Comparison of ENCODE assay signal across 1 cellular context in the genomic region with DNA sequence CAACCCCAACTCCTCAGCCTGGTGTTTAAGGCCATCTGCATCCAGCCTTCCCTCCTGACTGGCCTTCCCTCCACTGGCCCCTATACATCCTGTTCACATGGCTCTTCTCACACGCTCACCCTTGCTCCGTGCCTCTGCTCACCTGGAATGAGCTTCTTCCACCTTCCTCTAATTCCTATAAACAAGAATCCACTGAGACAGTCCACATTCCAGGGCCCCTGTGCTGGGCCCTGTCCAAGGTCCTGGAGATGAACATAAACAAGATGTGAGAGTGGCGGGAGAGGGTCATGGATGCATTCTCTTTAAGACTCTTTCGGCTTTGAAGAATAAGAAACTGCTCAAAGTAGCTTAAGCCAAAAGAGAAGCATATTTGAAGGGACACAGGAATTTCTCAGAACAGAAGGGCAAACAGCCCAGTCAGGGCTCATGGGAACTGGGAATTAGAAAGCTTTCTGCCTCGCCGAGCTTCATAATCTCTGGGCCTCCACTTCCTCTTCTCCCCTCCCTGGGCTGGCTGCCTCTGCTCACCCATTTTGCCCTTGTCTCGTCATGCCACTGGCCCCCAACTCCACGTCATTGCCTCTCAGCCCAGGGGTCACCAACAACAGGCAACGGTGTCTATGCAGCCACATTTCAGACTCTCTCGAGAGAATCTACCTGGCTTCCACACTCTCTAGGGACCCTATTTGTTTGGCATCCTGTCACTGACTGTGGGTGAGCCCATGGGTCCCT.
A peak's percentile ranks its signal among the peaks of the same experiment; 100 is the strongest.
TF ChIP-seq lines count a peak whose summit lies in the region.

No MANE protein-coding gene starts in this region.

TF ChIP-seq in HepG2, 621 proteins besides CTCF, POLR2A, EP300 and RAD21 (continued from another document and continues in another):
- TF ChIP-seq, protein P1, sequence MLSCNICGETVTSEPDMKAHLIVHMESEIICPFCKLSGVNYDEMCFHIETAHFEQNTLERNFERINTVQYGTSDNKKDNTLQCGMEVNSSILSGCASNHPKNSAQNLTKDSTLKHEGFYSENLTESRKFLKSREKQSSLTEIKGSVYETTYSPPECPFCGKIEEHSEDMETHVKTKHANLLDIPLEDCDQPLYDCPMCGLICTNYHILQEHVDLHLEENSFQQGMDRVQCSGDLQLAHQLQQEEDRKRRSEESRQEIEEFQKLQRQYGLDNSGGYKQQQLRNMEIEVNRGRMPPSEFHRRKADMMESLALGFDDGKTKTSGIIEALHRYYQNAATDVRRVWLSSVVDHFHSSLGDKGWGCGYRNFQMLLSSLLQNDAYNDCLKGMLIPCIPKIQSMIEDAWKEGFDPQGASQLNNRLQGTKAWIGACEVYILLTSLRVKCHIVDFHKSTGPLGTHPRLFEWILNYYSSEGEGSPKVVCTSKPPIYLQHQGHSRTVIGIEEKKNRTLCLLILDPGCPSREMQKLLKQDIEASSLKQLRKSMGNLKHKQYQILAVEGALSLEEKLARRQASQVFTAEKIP (CRISPR knock-in tag; IDR thresholded peaks at IDR 0.05; ENCODE audit: borderline replicate concordance): no peak
- TF ChIP-seq ZNF121 (CRISPR knock-in tag; IDR thresholded peaks at IDR 0.05): no peak
- TF ChIP-seq ZNF607 (CRISPR knock-in tag; IDR thresholded peaks at IDR 0.05; ENCODE audit: borderline replicate concordance): peak; percentile 86; the same call in 1 of the 2 replicates
- TF ChIP-seq HCFC1 (IDR thresholded peaks at IDR 0.05; ENCODE audit: low read depth, low read length): no peak
- TF ChIP-seq CREBL2 (CRISPR knock-in tag; IDR thresholded peaks at IDR 0.05; ENCODE audit: borderline replicate concordance): no peak
- no peak for TF ChIP-seq ZNF598 (CRISPR knock-in tag; IDR thresholded peaks at IDR 0.05; ENCODE audit: borderline replicate concordance)
- no peak for TF ChIP-seq FOXM1 (CRISPR knock-in tag; IDR thresholded peaks at IDR 0.05)
- TF ChIP-seq, protein P2, sequence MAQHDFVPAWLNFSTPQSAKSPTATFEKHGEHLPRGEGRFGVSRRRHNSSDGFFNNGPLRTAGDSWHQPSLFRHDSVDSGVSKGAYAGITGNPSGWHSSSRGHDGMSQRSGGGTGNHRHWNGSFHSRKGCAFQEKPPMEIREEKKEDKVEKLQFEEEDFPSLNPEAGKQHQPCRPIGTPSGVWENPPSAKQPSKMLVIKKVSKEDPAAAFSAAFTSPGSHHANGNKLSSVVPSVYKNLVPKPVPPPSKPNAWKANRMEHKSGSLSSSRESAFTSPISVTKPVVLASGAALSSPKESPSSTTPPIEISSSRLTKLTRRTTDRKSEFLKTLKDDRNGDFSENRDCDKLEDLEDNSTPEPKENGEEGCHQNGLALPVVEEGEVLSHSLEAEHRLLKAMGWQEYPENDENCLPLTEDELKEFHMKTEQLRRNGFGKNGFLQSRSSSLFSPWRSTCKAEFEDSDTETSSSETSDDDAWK (CRISPR knock-in tag; IDR thresholded peaks at IDR 0.05): no peak
- TF ChIP-seq ATF3 (CRISPR knock-in tag; IDR thresholded peaks at IDR 0.05): no peak
- no peak for TF ChIP-seq RAD51 (IDR thresholded peaks at IDR 0.05; ENCODE audit: borderline replicate concordance)
- no peak for TF ChIP-seq ARNT (IDR thresholded peaks at IDR 0.05)
- peak; percentile 83; the same call in 1 of the 2 replicates for TF ChIP-seq ZNF441 (CRISPR knock-in tag; IDR thresholded peaks at IDR 0.05; ENCODE audit: borderline replicate concordance)
- TF ChIP-seq CBX5 (CRISPR knock-in tag; IDR thresholded peaks at IDR 0.05; ENCODE audit: borderline replicate concordance): no peak
- no peak for TF ChIP-seq SAFB2 (CRISPR knock-in tag; IDR thresholded peaks at IDR 0.05; ENCODE audit: borderline replicate concordance, low read depth)
- no peak for TF ChIP-seq CBX1 (IDR thresholded peaks at IDR 0.05; ENCODE audit: low read depth)
- TF ChIP-seq SMAD9 (CRISPR knock-in tag; IDR thresholded peaks at IDR 0.05): no peak
- TF ChIP-seq ZNF30 (CRISPR knock-in tag; IDR thresholded peaks at IDR 0.05): no peak
- no peak for TF ChIP-seq NFIC (IDR thresholded peaks at IDR 0.05; ENCODE audit: low read length)
- no peak for TF ChIP-seq ZNF564 (CRISPR knock-in tag; IDR thresholded peaks at IDR 0.05)
- TF ChIP-seq ZNF652 (CRISPR knock-in tag; IDR thresholded peaks at IDR 0.05; ENCODE audit: borderline replicate concordance, low read depth): no peak
- TF ChIP-seq AGO1 (IDR thresholded peaks at IDR 0.05; ENCODE audit: low read depth, low read length, poor library complexity, severe bottlenecking): no peak
- TF ChIP-seq BRD4 (CRISPR knock-in tag; IDR thresholded peaks at IDR 0.05): no peak
- TF ChIP-seq ZSCAN21 (CRISPR knock-in tag; IDR thresholded peaks at IDR 0.05; ENCODE audit: borderline replicate concordance): no peak
- no peak for TF ChIP-seq HNRNPK (IDR thresholded peaks at IDR 0.05; ENCODE audit: low read depth, low read length, poor library complexity, severe bottlenecking)
- no peak for TF ChIP-seq HIVEP1 (CRISPR knock-in tag; IDR thresholded peaks at IDR 0.05)
- TF ChIP-seq TFE3 (CRISPR knock-in tag; IDR thresholded peaks at IDR 0.05): peak; percentile 80
- no peak; the same call in 1 of the 2 replicates for TF ChIP-seq MIER3 (CRISPR knock-in tag; IDR thresholded peaks at IDR 0.05; ENCODE audit: borderline replicate concordance)
- TF ChIP-seq ZNF136 (CRISPR knock-in tag; IDR thresholded peaks at IDR 0.05; ENCODE audit: low read depth): no peak
- 0 out of 2 replicates have a peak, but pooled peaks have one; percentile 58 for TF ChIP-seq RFXAP (CRISPR knock-in tag; IDR thresholded peaks at IDR 0.05; ENCODE audit: borderline replicate concordance)
- TF ChIP-seq, protein P3, sequence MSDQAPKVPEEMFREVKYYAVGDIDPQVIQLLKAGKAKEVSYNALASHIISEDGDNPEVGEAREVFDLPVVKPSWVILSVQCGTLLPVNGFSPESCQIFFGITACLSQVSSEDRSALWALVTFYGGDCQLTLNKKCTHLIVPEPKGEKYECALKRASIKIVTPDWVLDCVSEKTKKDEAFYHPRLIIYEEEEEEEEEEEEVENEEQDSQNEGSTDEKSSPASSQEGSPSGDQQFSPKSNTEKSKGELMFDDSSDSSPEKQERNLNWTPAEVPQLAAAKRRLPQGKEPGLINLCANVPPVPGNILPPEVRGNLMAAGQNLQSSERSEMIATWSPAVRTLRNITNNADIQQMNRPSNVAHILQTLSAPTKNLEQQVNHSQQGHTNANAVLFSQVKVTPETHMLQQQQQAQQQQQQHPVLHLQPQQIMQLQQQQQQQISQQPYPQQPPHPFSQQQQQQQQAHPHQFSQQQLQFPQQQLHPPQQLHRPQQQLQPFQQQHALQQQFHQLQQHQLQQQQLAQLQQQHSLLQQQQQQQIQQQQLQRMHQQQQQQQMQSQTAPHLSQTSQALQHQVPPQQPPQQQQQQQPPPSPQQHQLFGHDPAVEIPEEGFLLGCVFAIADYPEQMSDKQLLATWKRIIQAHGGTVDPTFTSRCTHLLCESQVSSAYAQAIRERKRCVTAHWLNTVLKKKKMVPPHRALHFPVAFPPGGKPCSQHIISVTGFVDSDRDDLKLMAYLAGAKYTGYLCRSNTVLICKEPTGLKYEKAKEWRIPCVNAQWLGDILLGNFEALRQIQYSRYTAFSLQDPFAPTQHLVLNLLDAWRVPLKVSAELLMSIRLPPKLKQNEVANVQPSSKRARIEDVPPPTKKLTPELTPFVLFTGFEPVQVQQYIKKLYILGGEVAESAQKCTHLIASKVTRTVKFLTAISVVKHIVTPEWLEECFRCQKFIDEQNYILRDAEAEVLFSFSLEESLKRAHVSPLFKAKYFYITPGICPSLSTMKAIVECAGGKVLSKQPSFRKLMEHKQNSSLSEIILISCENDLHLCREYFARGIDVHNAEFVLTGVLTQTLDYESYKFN (CRISPR knock-in tag; conservative IDR thresholded peaks at IDR 0.05): no peak; the same call in 1 of the 2 replicates
- TF ChIP-seq JUN (CRISPR knock-in tag; IDR thresholded peaks at IDR 0.05): no peak
- TF ChIP-seq ZNF383 (CRISPR knock-in tag; IDR thresholded peaks at IDR 0.05; ENCODE audit: borderline replicate concordance): no peak
- peak; percentile 76; the same call in 1 of the 2 replicates for TF ChIP-seq MIXL1 (CRISPR knock-in tag; IDR thresholded peaks at IDR 0.05)
- no peak for TF ChIP-seq ZNF251 (CRISPR knock-in tag; IDR thresholded peaks at IDR 0.05)
- TF ChIP-seq, protein P4, sequence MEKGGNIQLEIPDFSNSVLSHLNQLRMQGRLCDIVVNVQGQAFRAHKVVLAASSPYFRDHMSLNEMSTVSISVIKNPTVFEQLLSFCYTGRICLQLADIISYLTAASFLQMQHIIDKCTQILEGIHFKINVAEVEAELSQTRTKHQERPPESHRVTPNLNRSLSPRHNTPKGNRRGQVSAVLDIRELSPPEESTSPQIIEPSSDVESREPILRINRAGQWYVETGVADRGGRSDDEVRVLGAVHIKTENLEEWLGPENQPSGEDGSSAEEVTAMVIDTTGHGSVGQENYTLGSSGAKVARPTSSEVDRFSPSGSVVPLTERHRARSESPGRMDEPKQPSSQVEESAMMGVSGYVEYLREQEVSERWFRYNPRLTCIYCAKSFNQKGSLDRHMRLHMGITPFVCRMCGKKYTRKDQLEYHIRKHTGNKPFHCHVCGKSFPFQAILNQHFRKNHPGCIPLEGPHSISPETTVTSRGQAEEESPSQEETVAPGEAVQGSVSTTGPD (CRISPR knock-in tag; IDR thresholded peaks at IDR 0.05): no peak
- TF ChIP-seq DRAP1 (CRISPR knock-in tag; IDR thresholded peaks at IDR 0.05): no peak
- no peak for TF ChIP-seq ZNF432 (CRISPR knock-in tag; IDR thresholded peaks at IDR 0.05; ENCODE audit: borderline replicate concordance)
- TF ChIP-seq ZNF549 (CRISPR knock-in tag; IDR thresholded peaks at IDR 0.05): no peak
- TF ChIP-seq, protein P5, sequence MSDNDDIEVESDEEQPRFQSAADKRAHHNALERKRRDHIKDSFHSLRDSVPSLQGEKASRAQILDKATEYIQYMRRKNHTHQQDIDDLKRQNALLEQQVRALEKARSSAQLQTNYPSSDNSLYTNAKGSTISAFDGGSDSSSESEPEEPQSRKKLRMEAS (IDR thresholded peaks at IDR 0.05): no peak
- TF ChIP-seq ZNF737 (CRISPR knock-in tag; IDR thresholded peaks at IDR 0.05; ENCODE audit: borderline replicate concordance): 0 out of 2 replicates have a peak, but pooled peaks have one; percentile 51
- peak; percentile 92 for TF ChIP-seq ERF (CRISPR knock-in tag; IDR thresholded peaks at IDR 0.05)
- TF ChIP-seq PRDM10 (CRISPR knock-in tag; IDR thresholded peaks at IDR 0.05; ENCODE audit: low read depth): no peak; the same call in 1 of the 2 replicates
- peak; percentile 95 for TF ChIP-seq ZBTB49 (CRISPR knock-in tag; IDR thresholded peaks at IDR 0.05; ENCODE audit: borderline replicate concordance)
- TF ChIP-seq ZNF879 (CRISPR knock-in tag; IDR thresholded peaks at IDR 0.05): no peak
- TF ChIP-seq YEATS2 (CRISPR knock-in tag; IDR thresholded peaks at IDR 0.05; ENCODE audit: borderline replicate concordance): peak; percentile 56; the same call in 1 of the 2 replicates
